24 cellular contexts compared by ENCODE assay signal in genomic region chr16:54542805-54543504, GRCh38.
"Had no signal": no experiment of that assay in that cellular context is flagged by ENCODE, and none has a peak within 500 bp of the region (broad histone marks: within the 10 kb centered on the region; RNA-seq: fewer than 3 reads in every experiment).

No MANE protein-coding gene starts in this region.

- ATAC-seq: activated T-cell treated with anti-CD3 and anti-CD28 coated beads, Interleukin-2, amount 50 U/mL, for 4 hours; effector memory CD8-positive, alpha-beta T cell; esophagus mucosa; left lung; right lobe of liver; stimulated activated effector memory CD8-positive, alpha-beta T cell treated with anti-CD3 and anti-CD28 coated beads, Interleukin-12 subunit alpha, Interleukin-12 subunit beta, amount 100 ng/mL, for 72 hours; stimulated activated naive CD8-positive, alpha-beta T cell treated with anti-CD3 and anti-CD28 coated beads, Interleukin-15, amount 100 ng/mL, for 72 hours had no signal

- DNase-seq: activated CD4-positive, alpha-beta T cell treated with anti-CD3 and anti-CD28 coated beads for 4 hours; activated CD4-positive, alpha-beta T cell treated with anti-CD3 and anti-CD28 coated beads, Interleukin-2, amount 50 U/mL, for 48 hours; activated CD4-positive, CD25-positive, alpha-beta regulatory T cell; activated CD8-positive, alpha-beta memory T cell treated with anti-CD3 and anti-CD28 coated beads, Interleukin-2, amount 50 U/mL, for 48 hours; activated naive CD4-positive, alpha-beta T cell treated with Interleukin-2 at 50 U/mL for 16 hours; activated naive CD8-positive, alpha-beta T cell treated with anti-CD3 and anti-CD28 coated beads, Interleukin-2, amount 10 ng/mL, durations not matched to agents 7 days and 5 days; activated T-cell treated with anti-CD3 and anti-CD28 coated beads, Interleukin-2, amount 50 U/mL, for 4 hours; amniotic stem cell; colonic mucosa; dorsolateral prefrontal cortex; effector memory CD8-positive, alpha-beta T cell; foreskin melanocyte; immature natural killer cell; left lung; naive B cell; occipital lobe; posterior cingulate gyrus; right lobe of liver; small intestine; stimulated activated CD4-positive, alpha-beta T cell treated with anti-CD3 and anti-CD28 coated beads, Interleukin-2, amount 100 ng/mL, for 24 hours; stimulated activated naive CD8-positive, alpha-beta T cell treated with anti-CD3 and anti-CD28 coated beads, Interleukin-15, amount 100 ng/mL, for 72 hours; tibial artery had no signal
